In the genomic region with DNA sequence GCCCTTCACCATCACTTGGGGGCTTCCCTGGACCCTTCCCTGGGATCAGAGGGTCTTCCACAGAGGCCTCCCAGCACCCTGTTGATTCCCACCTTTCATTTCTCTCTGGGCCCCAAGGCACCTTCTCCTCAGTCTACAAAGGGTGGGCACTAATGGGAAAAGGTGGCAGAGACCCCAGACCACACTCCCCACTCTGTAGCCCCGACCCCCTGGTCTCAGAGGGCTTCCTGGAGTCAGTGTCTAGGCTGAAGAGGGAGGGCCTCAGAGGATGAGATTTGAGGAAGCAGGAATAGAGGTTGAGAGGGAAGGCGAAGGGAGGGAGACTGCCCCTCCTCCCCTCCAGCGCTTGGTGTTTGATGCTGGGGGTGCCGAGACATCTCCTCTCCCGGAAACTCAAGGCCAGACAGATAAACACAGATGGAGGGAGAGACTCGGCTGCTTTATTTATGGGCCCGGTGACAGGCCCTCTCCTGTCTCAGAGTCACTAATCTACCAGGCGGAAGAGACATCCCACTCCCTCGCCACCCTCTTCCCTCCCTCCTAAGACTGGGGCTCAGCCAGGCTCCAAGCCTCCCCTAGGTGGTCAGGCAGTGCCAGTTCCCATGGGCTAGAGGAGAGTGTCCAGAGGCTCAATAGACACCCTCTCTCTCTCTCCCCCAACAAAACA, we compare ENCODE assay signal across 1 cellular context.
TF ChIP-seq lines count a peak whose summit lies in the region.

No MANE protein-coding gene starts in this region.

TF ChIP-seq in HCT116, 20 proteins besides CTCF, POLR2A, EP300 and RAD21 (continued from another document):
- TF ChIP-seq ELF1 (IDR thresholded peaks at IDR 0.05; ENCODE audit: borderline replicate concordance, low read depth) = no peak
- no peak for TF ChIP-seq POLR2AphosphoS5 (IDR thresholded peaks at IDR 0.05; ENCODE audit: low read depth, low read length)
- no peak for TF ChIP-seq CBX3 (IDR thresholded peaks at IDR 0.05; ENCODE audit: low read depth)
- no peak for TF ChIP-seq EGR1 (IDR thresholded peaks at IDR 0.05; ENCODE audit: low read depth)
- no peak for TF ChIP-seq FOSL1 (IDR thresholded peaks at IDR 0.05; ENCODE audit: low read depth)
- no peak for TF ChIP-seq YY1 (IDR thresholded peaks at IDR 0.05; ENCODE audit: extremely low read depth, insufficient replicate concordance, low read depth, low read length)
